12 cellular contexts compared by ENCODE assay signal in the genomic region with DNA sequence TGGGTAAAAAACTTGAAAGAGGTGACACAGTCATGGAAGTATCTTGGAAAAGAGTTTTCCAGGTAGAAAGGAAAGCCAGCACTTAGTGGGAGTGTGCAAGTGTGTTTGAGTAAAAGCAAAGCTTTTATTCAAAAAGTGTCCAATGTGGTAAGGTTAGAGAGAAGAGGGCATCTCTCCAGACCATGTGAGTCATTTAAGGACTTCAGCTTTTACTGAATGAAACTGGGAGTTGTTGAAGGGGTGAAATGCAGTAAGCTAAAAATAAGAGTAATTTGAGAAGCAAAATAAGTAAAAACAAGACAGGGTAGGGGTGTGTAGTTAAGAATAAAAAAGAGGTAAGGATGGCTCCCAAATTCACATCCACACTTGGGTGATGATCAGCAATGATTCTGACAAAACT.
DNase-seq lines count a peak whose midpoint lies in the region; ATAC-seq and TF ChIP-seq lines count a peak whose summit lies in the region.
"Had no signal": no experiment of that assay in that cellular context is flagged by ENCODE, and none has a peak within 500 bp of the region (broad histone marks: within the 10 kb centered on the region; RNA-seq: fewer than 3 reads in every experiment).

No MANE protein-coding gene starts in this region.

- no peak for TF ChIP-seq EP300 in gastroesophageal sphincter (IDR thresholded peaks at IDR 0.05)
- no peak for TF ChIP-seq EP300 in SK-N-SH (IDR thresholded peaks at IDR 0.05; ENCODE audit: borderline replicate concordance in 1 of 2, low read depth in 1 of 2, low read length in 1 of 2)

- peak; percentile 63 for DNase-seq in fibroblast of peridontal ligament (ENCODE audit: extremely low read depth)
- no peak for DNase-seq in NCI-H1694 treated with DMSO at 0.1 percent for 48 hours (lab: John Stamatoyannopoulos, UW)
- no peak for DNase-seq in NCI-H526 treated with DMSO at 0.1 percent for 48 hours (lab: John Stamatoyannopoulos, UW)
- no peak for DNase-seq in SK-N-SH
- DNase-seq: CD8-positive, alpha-beta T cell; NCI-H69 had no signal

- H3K27me3 ChIP-seq in gastroesophageal sphincter = no peaks in the 10 kb centered on the region
- H3K27me3 ChIP-seq in SK-N-SH (ENCODE audit: insufficient read depth) = no peaks in the 10 kb centered on the region
- H3K27me3 ChIP-seq: breast epithelium had no signal

- H2AFZ ChIP-seq in SK-N-SH (ENCODE audit: low read depth) = no peak overlapping the region

- H3K9me3 ChIP-seq in gastroesophageal sphincter = no peaks in the 10 kb centered on the region
- H3K9me3 ChIP-seq in SK-N-SH = no peaks in the 10 kb centered on the region
- H3K9me3 ChIP-seq: breast epithelium had no signal

- H3K4me1 ChIP-seq in gastroesophageal sphincter = no peaks in the 10 kb centered on the region
- H3K4me1 ChIP-seq in SK-N-SH (ENCODE audit: control insufficient read depth in 1 of 2, insufficient read depth in 2 of 2, low read depth in 1 of 2, low read length in 1 of 2) = no peaks in the 10 kb centered on the region; a peak in 1 of 4 replicates
- H3K4me1 ChIP-seq: breast epithelium had no signal

- H3K36me3 ChIP-seq in gastroesophageal sphincter (no peaks in the 10 kb centered on the region), SK-N-SH (replicated peaks in 1 of 2; ENCODE audit: control insufficient read depth in 1 of 2, insufficient read depth in 2 of 2, low read length in 1 of 2) (peaks cover 0 to 4% of the 10 kb centered on the region in 2 experiments)
- H3K36me3 ChIP-seq: breast epithelium had no signal

- ATAC-seq in GM18870 (IDR thresholded peaks at IDR 0.05; ENCODE audit: unreplicated experiment) = peak; percentile 99
- ATAC-seq in GM21737 (IDR thresholded peaks at IDR 0.05; ENCODE audit: unreplicated experiment) = peak; percentile 95
- ATAC-seq in HG03175 (IDR thresholded peaks at IDR 0.05; ENCODE audit: unreplicated experiment) = peak; percentile 91
- ATAC-seq in gastroesophageal sphincter = no peak
- ATAC-seq: CD8-positive, alpha-beta T cell had no signal

- H3K4me2 ChIP-seq in SK-N-SH = no peak overlapping the region
- H3K4me2 ChIP-seq: KMS-11 had no signal

- H3K4me3 ChIP-seq in gastroesophageal sphincter = no peak overlapping the region
- H3K4me3 ChIP-seq in SK-N-SH (ENCODE audit: low read depth in 2 of 2, low read length in 1 of 2) = no peak overlapping the region
- H3K4me3 ChIP-seq: breast epithelium had no signal

- no peak for TF ChIP-seq RAD21 in SK-N-SH (IDR thresholded peaks at IDR 0.05; ENCODE audit: low read length)

- H3K27ac ChIP-seq in gastroesophageal sphincter = no peak overlapping the region
- no peak overlapping the region for H3K27ac ChIP-seq in SK-N-SH (ENCODE audit: low read depth in 2 of 2, low read length in 1 of 2)
- H3K27ac ChIP-seq: breast epithelium, KMS-11 had no signal

- TF ChIP-seq POLR2A in gastroesophageal sphincter (IDR thresholded peaks at IDR 0.05) = no peak

- no peaks in the 10 kb centered on the region for H3K9me2 ChIP-seq in SK-N-SH

- H3K9ac ChIP-seq in SK-N-SH = no peak overlapping the region
- H3K9ac ChIP-seq: KMS-11 had no signal

- CTCF ChIA-PET in SK-N-SH (lab: Yijun Ruan, JAX) = no interaction called here

- H3F3A ChIP-seq in SK-N-SH (replicated peaks; ENCODE audit: insufficient read depth) = no peaks in the 10 kb centered on the region

- H4K20me1 ChIP-seq in SK-N-SH (ENCODE audit: insufficient read depth) = no peaks in the 10 kb centered on the region

- no peak for TF ChIP-seq CTCF in gastroesophageal sphincter (IDR thresholded peaks at IDR 0.05)
- TF ChIP-seq CTCF in SK-N-SH (IDR thresholded peaks at IDR 0.05) = no peak

- POLR2A ChIA-PET in SK-N-SH (lab: Yijun Ruan, JAX) = no interaction called here

- H3K79me2 ChIP-seq in SK-N-SH (ENCODE audit: insufficient read depth) = no peaks in the 10 kb centered on the region

TF ChIP-seq in SK-N-SH, 30 proteins besides CTCF, POLR2A, EP300 and RAD21:
- TF ChIP-seq TAF1 (IDR thresholded peaks at IDR 0.05; ENCODE audit: borderline replicate concordance, low read depth, low read length) (no peak), RFX5 (IDR thresholded peaks at IDR 0.05; ENCODE audit: low read length) (no peak), GABPA (IDR thresholded peaks at IDR 0.05; ENCODE audit: low read depth) (no peak), RXRA (IDR thresholded peaks at IDR 0.05; ENCODE audit: borderline replicate concordance, low read depth) (no peak), FOXM1 (IDR thresholded peaks at IDR 0.05; ENCODE audit: low read depth) (no peak), SIN3A (IDR thresholded peaks at IDR 0.05; ENCODE audit: borderline replicate concordance, low read depth, low read length) (no peak), NRF1 (IDR thresholded peaks at IDR 0.05; ENCODE audit: low read depth, low read length) (no peak), FOSL2 (IDR thresholded peaks at IDR 0.05; ENCODE audit: borderline replicate concordance, low read depth) (no peak), TCF12 (IDR thresholded peaks at IDR 0.05) (no peak)
- TF ChIP-seq, protein P1, sequence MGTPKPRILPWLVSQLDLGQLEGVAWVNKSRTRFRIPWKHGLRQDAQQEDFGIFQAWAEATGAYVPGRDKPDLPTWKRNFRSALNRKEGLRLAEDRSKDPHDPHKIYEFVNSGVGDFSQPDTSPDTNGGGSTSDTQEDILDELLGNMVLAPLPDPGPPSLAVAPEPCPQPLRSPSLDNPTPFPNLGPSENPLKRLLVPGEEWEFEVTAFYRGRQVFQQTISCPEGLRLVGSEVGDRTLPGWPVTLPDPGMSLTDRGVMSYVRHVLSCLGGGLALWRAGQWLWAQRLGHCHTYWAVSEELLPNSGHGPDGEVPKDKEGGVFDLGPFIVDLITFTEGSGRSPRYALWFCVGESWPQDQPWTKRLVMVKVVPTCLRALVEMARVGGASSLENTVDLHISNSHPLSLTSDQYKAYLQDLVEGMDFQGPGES (IDR thresholded peaks at IDR 0.05; ENCODE audit: low read depth, low read length) = no peak
- TF ChIP-seq, protein P2, sequence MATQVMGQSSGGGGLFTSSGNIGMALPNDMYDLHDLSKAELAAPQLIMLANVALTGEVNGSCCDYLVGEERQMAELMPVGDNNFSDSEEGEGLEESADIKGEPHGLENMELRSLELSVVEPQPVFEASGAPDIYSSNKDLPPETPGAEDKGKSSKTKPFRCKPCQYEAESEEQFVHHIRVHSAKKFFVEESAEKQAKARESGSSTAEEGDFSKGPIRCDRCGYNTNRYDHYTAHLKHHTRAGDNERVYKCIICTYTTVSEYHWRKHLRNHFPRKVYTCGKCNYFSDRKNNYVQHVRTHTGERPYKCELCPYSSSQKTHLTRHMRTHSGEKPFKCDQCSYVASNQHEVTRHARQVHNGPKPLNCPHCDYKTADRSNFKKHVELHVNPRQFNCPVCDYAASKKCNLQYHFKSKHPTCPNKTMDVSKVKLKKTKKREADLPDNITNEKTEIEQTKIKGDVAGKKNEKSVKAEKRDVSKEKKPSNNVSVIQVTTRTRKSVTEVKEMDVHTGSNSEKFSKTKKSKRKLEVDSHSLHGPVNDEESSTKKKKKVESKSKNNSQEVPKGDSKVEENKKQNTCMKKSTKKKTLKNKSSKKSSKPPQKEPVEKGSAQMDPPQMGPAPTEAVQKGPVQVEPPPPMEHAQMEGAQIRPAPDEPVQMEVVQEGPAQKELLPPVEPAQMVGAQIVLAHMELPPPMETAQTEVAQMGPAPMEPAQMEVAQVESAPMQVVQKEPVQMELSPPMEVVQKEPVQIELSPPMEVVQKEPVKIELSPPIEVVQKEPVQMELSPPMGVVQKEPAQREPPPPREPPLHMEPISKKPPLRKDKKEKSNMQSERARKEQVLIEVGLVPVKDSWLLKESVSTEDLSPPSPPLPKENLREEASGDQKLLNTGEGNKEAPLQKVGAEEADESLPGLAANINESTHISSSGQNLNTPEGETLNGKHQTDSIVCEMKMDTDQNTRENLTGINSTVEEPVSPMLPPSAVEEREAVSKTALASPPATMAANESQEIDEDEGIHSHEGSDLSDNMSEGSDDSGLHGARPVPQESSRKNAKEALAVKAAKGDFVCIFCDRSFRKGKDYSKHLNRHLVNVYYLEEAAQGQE (IDR thresholded peaks at IDR 0.05; ENCODE audit: low read depth, low read length) = no peak
